8 cellular contexts compared by ENCODE assay signal in the genomic region with DNA sequence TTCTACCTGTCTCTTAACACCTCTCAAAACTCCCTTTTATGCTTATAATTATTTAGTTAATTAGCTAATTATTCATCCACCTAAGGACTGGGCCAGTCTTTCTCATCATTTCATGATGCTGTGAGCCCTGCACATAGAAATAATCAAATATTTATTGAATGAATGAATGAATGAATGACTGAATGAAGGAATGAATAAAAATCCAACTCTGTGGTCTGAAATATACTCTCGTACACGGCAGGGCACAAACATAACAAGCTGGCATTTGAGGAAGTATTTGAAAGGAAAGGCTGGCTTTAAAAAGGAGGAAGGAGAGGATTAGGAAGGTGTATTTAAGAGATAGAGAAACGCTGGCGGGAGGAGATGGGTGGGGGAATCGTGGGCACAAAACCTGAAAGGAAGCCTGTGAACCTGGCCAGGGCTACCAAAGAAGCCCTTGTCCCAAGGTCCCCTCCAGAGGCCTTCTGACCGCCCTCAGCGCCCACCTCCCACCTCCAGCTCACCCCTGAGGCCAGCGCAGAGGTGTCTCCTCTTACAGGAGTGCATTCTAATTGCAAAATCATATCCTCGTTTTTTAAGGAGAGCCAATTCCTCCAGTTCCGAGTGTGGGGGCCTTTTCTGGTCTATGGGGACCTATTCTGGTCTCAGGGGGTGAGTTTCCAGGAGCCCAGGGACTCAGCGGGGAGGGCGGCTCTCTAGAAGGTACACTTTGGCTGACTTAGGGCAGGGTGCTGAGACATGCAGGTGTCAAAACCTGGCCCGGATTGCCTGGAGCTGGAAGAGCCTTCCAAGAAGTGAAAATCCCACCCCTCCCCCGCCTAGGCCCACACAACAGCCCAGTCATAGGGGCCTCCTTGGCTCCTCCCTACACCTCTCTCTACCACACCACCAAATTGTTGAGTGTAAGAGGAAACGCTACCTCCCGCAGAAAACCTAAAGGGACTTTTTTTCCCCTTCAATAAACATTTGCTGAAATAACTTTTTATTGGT. TPM values are rescaled to one million over a fixed set of nuclear protein-coding genes. Genes with fewer than 3 reads are reported as not detected.
A peak's percentile ranks its signal among the peaks of the same experiment; 100 is the strongest.
DNase-seq lines count a peak whose midpoint lies in the region; ATAC-seq and TF ChIP-seq lines count a peak whose summit lies in the region.

No MANE protein-coding gene starts in this region.

- ATAC-seq in HG02884 (IDR thresholded peaks at IDR 0.05; ENCODE audit: unreplicated experiment) (peak; percentile 76), heart left ventricle (peak; percentile 53 to 77 (median 66)), GM19023 (IDR thresholded peaks at IDR 0.05; ENCODE audit: unreplicated experiment) (no peak)

- H3K27ac ChIP-seq in heart left ventricle (peak overlapping the region in 4 of 12 donors; percentile 21 to 38 (median 34)), brain microvascular endothelial cell (no peak overlapping the region)

- H3K9me3 Mint-ChIP-seq in T-helper 2 cell treated with Interferon-gamma antibody and Interleukin-4, amounts not matched to agents 5 μg/mL and 100 μg/mL, for 36 hours: peaks cover 3% of the 10 kb centered on the region

- H3K27me3 ChIP-seq in heart left ventricle (no peaks in the 10 kb centered on the region), brain microvascular endothelial cell (replicated peaks) (no peaks in the 10 kb centered on the region)

- intact Hi-C loops in heart left ventricle (cut with DNase I): no loop called here

- no peak for TF ChIP-seq CTCF in GM13976 (IDR thresholded peaks at IDR 0.05; ENCODE audit: borderline replicate concordance, control extremely low read depth, extremely low read depth, insufficient read depth, missing control alignments)
- no peak for TF ChIP-seq CTCF in heart left ventricle (IDR thresholded peaks at IDR 0.05)
- TF ChIP-seq CTCF in brain microvascular endothelial cell (IDR thresholded peaks at IDR 0.05; ENCODE audit: low read depth, low read length, missing control alignments): no peak

- no peaks in the 10 kb centered on the region for H3K36me3 Mint-ChIP-seq in T-helper 2 cell treated with Interferon-gamma antibody and Interleukin-4, amounts not matched to agents 5 μg/mL and 100 μg/mL, for 36 hours (ENCODE audit: low read depth)

- peaks cover 0 to 37% (median 4%) of the 10 kb centered on the region in 12 donors for H3K4me1 ChIP-seq in heart left ventricle

- peak overlapping the region; percentile 81 for H3K27ac Mint-ChIP-seq in T-helper 2 cell treated with Interferon-gamma antibody and Interleukin-4, amounts not matched to agents 5 μg/mL and 100 μg/mL, for 36 hours

- peak overlapping the region; percentile 67 for H3K4me3 Mint-ChIP-seq in T-helper 2 cell treated with Interferon-gamma antibody and Interleukin-4, amounts not matched to agents 5 μg/mL and 100 μg/mL, for 36 hours

- H3K36me3 ChIP-seq in heart left ventricle (no peaks in the 10 kb centered on the region), brain microvascular endothelial cell (replicated peaks) (no peaks in the 10 kb centered on the region)

- peak overlapping the region in 2 of 12 donors; percentile 25 to 27 for H3K4me3 ChIP-seq in heart left ventricle
- no peak overlapping the region for H3K4me3 ChIP-seq in brain microvascular endothelial cell (ENCODE audit: low read depth, low read length)

- DNase-seq in GM13976 (ENCODE audit: low spot score) (peak; percentile 78), heart left ventricle (peak in 1 of 5 donors; percentile 47), brain microvascular endothelial cell (no peak), cerebellum (ENCODE audit: low spot score) (no peak)
- DNase-seq in T-helper 2 cell treated with Interferon-gamma antibody and Interleukin-4, amounts not matched to agents 5 μg/mL and 100 μg/mL, for 36 hours (ENCODE audit: low spot score): peak; percentile 61
- DNase-seq in stimulated activated CD4-positive, alpha-beta T cell treated with anti-CD3 and anti-CD28 coated beads, Interleukin-15, amount 100 ng/mL, for 48 hours (ENCODE audit: low read depth in 2 of 2): peak; percentile 36 to 48

- TF ChIP-seq POLR2A in heart left ventricle (IDR thresholded peaks at IDR 0.05): no peak

- WGBS in heart left ventricle, 4 donors: 40 to 52% (median 50%) methylated on average over 13 to 16 of the region's 16 CpGs

- in situ Hi-C loops in GM13976 (cut with MboI; ENCODE audit: low sequenced_read_pairs, unreplicated experiment) (no loop called here), brain microvascular endothelial cell (cut with HindIII; ENCODE audit: low pct_ligation_motif_present, low sequenced_read_pairs) (no loop called here)

- H3K4me1 Mint-ChIP-seq in T-helper 2 cell treated with Interferon-gamma antibody and Interleukin-4, amounts not matched to agents 5 μg/mL and 100 μg/mL, for 36 hours (ENCODE audit: low read depth): peaks cover 21% of the 10 kb centered on the region

- H3K27me3 Mint-ChIP-seq in T-helper 2 cell treated with Interferon-gamma antibody and Interleukin-4, amounts not matched to agents 5 μg/mL and 100 μg/mL, for 36 hours (ENCODE audit: low read depth): no peaks in the 10 kb centered on the region

- H3K9me3 ChIP-seq in heart left ventricle: peaks cover 0 to 5% (median 0%) of the 10 kb centered on the region in 12 donors

RNA-seq across cellular contexts. Expression of gene JDP2, which starts 8.7 kb away (rescaled TPM):
- total RNA-seq in heart left ventricle (10 to 100 TPM; 12.2 to 72.6 (median 28.1) TPM), cerebellum (6.4 TPM)
- polyA plus RNA-seq in heart left ventricle: 10 to 100 TPM; 14.9 to 46.0 TPM

Comparison
In these comparisons a context has a peak if more than half of its experiments do, and no peak if none do; other contexts are left out.
1. DNase-seq: peak in GM13976 (single experiment), T-helper 2 cell treated with Interferon-gamma antibody and Interleukin-4, amounts not matched to agents 5 μg/mL and 100 μg/mL, for 36 hours (single experiment) and stimulated activated CD4-positive, alpha-beta T cell treated with anti-CD3 and anti-CD28 coated beads, Interleukin-15, amount 100 ng/mL, for 48 hours (2 of 2); none in brain microvascular endothelial cell (single experiment) and cerebellum (single experiment).